Comparison of ENCODE assay signal across 3 cellular contexts in the genomic region with DNA sequence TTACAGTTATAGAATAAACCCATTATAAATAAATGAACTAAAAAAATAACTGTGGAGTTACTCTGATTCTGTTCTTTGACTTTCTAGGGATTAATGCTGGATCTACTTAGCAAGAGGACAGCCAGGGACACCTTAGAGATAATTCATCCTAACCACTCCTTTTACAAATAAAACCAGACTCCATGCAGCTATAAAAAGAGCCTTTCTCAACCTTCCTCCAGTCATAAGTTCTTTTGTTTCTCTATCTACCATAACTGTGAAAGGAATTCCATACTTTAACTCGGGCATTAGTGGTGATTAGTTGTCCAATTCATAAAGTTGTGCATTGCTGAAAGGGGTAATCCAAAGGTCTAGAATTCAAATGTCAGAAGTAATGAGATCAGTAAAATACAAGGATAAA.
"Had no signal": no experiment of that assay in that cellular context is flagged by ENCODE, and none has a peak within 500 bp of the region (broad histone marks: within the 10 kb centered on the region; RNA-seq: fewer than 3 reads in every experiment).

No MANE protein-coding gene starts in this region.

- DNase-seq: GDM1, GF-D8 had no signal

- H3K4me3 ChIP-seq: GM12878 had no signal

- ATAC-seq: GM12878 had no signal
